In genomic region chr10:59847326-59847725, GRCh38 we compare ENCODE assay signal across 25 cellular contexts. TPM values are rescaled to one million over a fixed set of nuclear protein-coding genes. Genes with fewer than 3 reads are reported as not detected.
A peak's percentile ranks its signal among the peaks of the same experiment; 100 is the strongest.
DNase-seq lines count a peak whose midpoint lies in the region; TF ChIP-seq lines count a peak whose summit lies in the region.
"Had no signal": no experiment of that assay in that cellular context is flagged by ENCODE, and none has a peak within 500 bp of the region (broad histone marks: within the 10 kb centered on the region; RNA-seq: fewer than 3 reads in every experiment).

No MANE protein-coding gene starts in this region.

- H3K9me3 Mint-ChIP-seq in brain, result no peaks in the 10 kb centered on the region
- H3K9me3 Mint-ChIP-seq: activated B cell treated with CpG ODN at 0.5 μM for 24 hours; activated naive CD4-positive, alpha-beta T cell treated with anti-CD3 and anti-CD28 coated beads for 36 hours; CD4-positive, alpha-beta T cell; immature natural killer cell; stimulated activated naive CD8-positive, alpha-beta T cell treated with anti-CD3 and anti-CD28 coated beads, Interleukin-15, amount 100 ng/mL, for 72 hours had no signal

- no peaks in the 10 kb centered on the region; the same call in 1 of the 2 replicates for H3K4me1 ChIP-seq in HAP-1
- H3K4me1 ChIP-seq: Peyer's patch had no signal

- H3K27ac Mint-ChIP-seq in brain, result peak overlapping the region in 4 of 5 experiments; percentile 16 to 83 (median 57)
- H3K27ac Mint-ChIP-seq: activated B cell treated with CpG ODN at 0.5 μM for 24 hours; activated naive CD4-positive, alpha-beta T cell treated with anti-CD3 and anti-CD28 coated beads for 36 hours; CD4-positive, alpha-beta T cell; stimulated activated naive CD8-positive, alpha-beta T cell treated with anti-CD3 and anti-CD28 coated beads, Interleukin-15, amount 100 ng/mL, for 72 hours had no signal

- peaks cover 79% of the 10 kb centered on the region for H3K36me3 Mint-ChIP-seq in brain

- no peak overlapping the region for H3K4me3 ChIP-seq in HAP-1
- H3K4me3 ChIP-seq: left lung, Peyer's patch, vagina had no signal

- TF ChIP-seq CTCF in brain (conservative IDR thresholded peaks at IDR 0.05), result no peak
- TF ChIP-seq CTCF in GM10266 (IDR thresholded peaks at IDR 0.05; ENCODE audit: control insufficient read depth, insufficient read depth, low read depth, missing control alignments), result no peak

- H3K4me1 Mint-ChIP-seq in brain, result peaks cover 8% of the 10 kb centered on the region

- H3K36me3 ChIP-seq in HAP-1 (replicated peaks), result peaks cover 25% of the 10 kb centered on the region
- H3K36me3 ChIP-seq: brain microvascular endothelial cell had no signal

- no peaks in the 10 kb centered on the region for H3K9me3 ChIP-seq in HAP-1
- H3K9me3 ChIP-seq: left lung, Peyer's patch, vagina had no signal

- H3K27me3 ChIP-seq in HAP-1 (ENCODE audit: low read depth), result no peaks in the 10 kb centered on the region
- H3K27me3 ChIP-seq: brain microvascular endothelial cell, left lung, Peyer's patch, vagina had no signal

- peak; percentile 79 for DNase-seq in ELF-1 (ENCODE audit: low read depth, low spot score)
- DNase-seq in HAP-1 (ENCODE audit: low spot score in 2 of 2), result peak; percentile 11 to 29
- DNase-seq in iPS-NIHi7 (ENCODE audit: extremely low spot score), result peak; percentile 63
- no peak for DNase-seq in NCI-H524 treated with DMSO at 0.1 percent for 48 hours (lab: John Stamatoyannopoulos, UW)
- no peak for DNase-seq in NCI-H146 (lab: John Stamatoyannopoulos, UW)
- no peak for DNase-seq in A172 (ENCODE audit: low spot score)
- DNase-seq in GM10266 (ENCODE audit: extremely low spot score), result no peak
- DNase-seq: activated B cell treated with CpG ODN at 0.5 μM for 24 hours; activated CD4-positive, alpha-beta T cell treated with anti-CD3 and anti-CD28 coated beads, Interleukin-2, amount 50 U/mL, for 4 hours; activated naive CD4-positive, alpha-beta T cell treated with anti-CD3 and anti-CD28 coated beads for 36 hours; brain microvascular endothelial cell; CD4-positive, alpha-beta T cell; immature natural killer cell; left lung; NCI-H1092; NCI-H1930; NCI-H526; NK-92 treated with Interleukin-12 subunit alpha and Interleukin-12 subunit beta, amount 100 ng/mL, for 24 hours; nucleus accumbens; Peyer's patch; SHP77 treated with DMSO at 0.1 percent for 48 hours; stimulated activated naive CD8-positive, alpha-beta T cell treated with anti-CD3 and anti-CD28 coated beads, Interleukin-15, amount 100 ng/mL, for 72 hours; T1000 had no signal

- no peak overlapping the region for H3K4me3 Mint-ChIP-seq in brain
- H3K4me3 Mint-ChIP-seq: activated B cell treated with CpG ODN at 0.5 μM for 24 hours; activated naive CD4-positive, alpha-beta T cell treated with anti-CD3 and anti-CD28 coated beads for 36 hours; CD4-positive, alpha-beta T cell; immature natural killer cell; stimulated activated naive CD8-positive, alpha-beta T cell treated with anti-CD3 and anti-CD28 coated beads, Interleukin-15, amount 100 ng/mL, for 72 hours had no signal

- no peaks in the 10 kb centered on the region for H3K27me3 Mint-ChIP-seq in brain
- H3K27me3 Mint-ChIP-seq: activated B cell treated with CpG ODN at 0.5 μM for 24 hours; CD4-positive, alpha-beta T cell; stimulated activated naive CD8-positive, alpha-beta T cell treated with anti-CD3 and anti-CD28 coated beads, Interleukin-15, amount 100 ng/mL, for 72 hours had no signal

- in situ Hi-C loops in HAP-1 (cut with MboI; ENCODE audit: low sequenced_read_pairs), result loop anchor here (25.0 kb wide), 1 partner anchor 190 kb away; no protein-coding TSS in a partner anchor

RNA-seq across cellular contexts. Expression of gene CCDC6, which starts 59.0 kb away (rescaled TPM):
- 11.4 TPM for polyA plus RNA-seq in brain (ENCODE audit: insufficient read depth, low read depth, low replicate concordance)
- total RNA-seq in A172 (2014; rRNA removed; shearing (Covaris generic)), result 16.7 and 18.2 TPM in 2 replicates

Comparison
In these comparisons a context has a peak if more than half of its experiments do, and no peak if none do; other contexts are left out.
1. DNase-seq: peak in ELF-1 (single experiment), HAP-1 (2 of 2) and iPS-NIHi7 (single experiment); none in NCI-H524 treated with DMSO at 0.1 percent for 48 hours (single experiment), NCI-H146 (single experiment), A172 (single experiment) and GM10266 (single experiment).